In genomic region chr18:13183790-13184189, GRCh38 we compare ENCODE assay signal across 20 cellular contexts. TPM values are rescaled to one million over a fixed set of nuclear protein-coding genes. Genes with fewer than 3 reads are reported as not detected.
A peak's percentile ranks its signal among the peaks of the same experiment; 100 is the strongest.
DNase-seq lines count a peak whose midpoint lies in the region; ATAC-seq and TF ChIP-seq lines count a peak whose summit lies in the region.
"Had no signal": no experiment of that assay in that cellular context is flagged by ENCODE, and none has a peak within 500 bp of the region (broad histone marks: within the 10 kb centered on the region; RNA-seq: fewer than 3 reads in every experiment).

No MANE protein-coding gene starts in this region.

- peak in 6 of 7 donors; percentile 40 to 73 (median 60) for DNase-seq in adrenal gland
- no peak for DNase-seq in fibroblast of villous mesenchyme (ENCODE audit: low read depth)
- DNase-seq in right cardiac atrium, result peak in 1 of 3 donors; percentile 48
- peak; percentile 33 to 42 for DNase-seq in thyroid gland
- no peak for DNase-seq in PC-3
- no peak for DNase-seq in hepatic stellate cell (ENCODE audit: low spot score)
- DNase-seq in mucosa of descending colon, result no peak
- DNase-seq: BE2C; DMS53; GDM1; KBM-7; MM.1S; NCI-H1048; NCI-H1436; NCI-H187 treated with DMSO at 0.1 percent for 48 hours; NCI-H69; NK-92 treated with Interleukin-12 subunit alpha and Interleukin-12 subunit beta, amount 100 ng/mL, for 24 hours; SJCRH30 had no signal

- H3K4me1 ChIP-seq in adrenal gland (replicated peaks in 1 of 2) (no peaks in the 10 kb centered on the region), right cardiac atrium (ENCODE audit: control insufficient read depth, insufficient read depth, low read length) (no peaks in the 10 kb centered on the region), thyroid gland (peaks cover 10 to 11% of the 10 kb centered on the region in 2 donors), PC-3 (ENCODE audit: insufficient read depth, low read length) (no peaks in the 10 kb centered on the region), mucosa of descending colon (ENCODE audit: low read depth) (peaks cover 15% of the 10 kb centered on the region)
- H3K4me1 ChIP-seq: BE2C, SJCRH30 had no signal

- H3K27me3 ChIP-seq in adrenal gland, result no peaks in the 10 kb centered on the region
- no peaks in the 10 kb centered on the region for H3K27me3 ChIP-seq in right cardiac atrium (ENCODE audit: control insufficient read depth, insufficient read depth)
- H3K27me3 ChIP-seq in thyroid gland, result no peaks in the 10 kb centered on the region
- peaks cover 82% of the 10 kb centered on the region for H3K27me3 ChIP-seq in PC-3 (ENCODE audit: low read length)
- H3K27me3 ChIP-seq: BE2C, SJCRH30 had no signal

- H3K27ac ChIP-seq in adrenal gland (no peak overlapping the region), right cardiac atrium (ENCODE audit: low read length) (no peak overlapping the region), thyroid gland (no peak overlapping the region), PC-3 (ENCODE audit: low read length) (no peak overlapping the region)
- H3K27ac ChIP-seq: SJCRH30 had no signal

- POLR2A ChIA-PET in PC-3 (lab: Charles Lee; ENCODE audit: unreplicated experiment), result no interaction called here

- H3K9me2 ChIP-seq in PC-3 (replicated peaks; ENCODE audit: low read length), result no peaks in the 10 kb centered on the region

- H2AFZ ChIP-seq in PC-3 (ENCODE audit: low read length), result no peak overlapping the region

- no peaks in the 10 kb centered on the region for H4K20me1 ChIP-seq in PC-3 (ENCODE audit: low read length)

- BruUV-seq in PC-3 (replicated peaks; lab: Mats Ljungman, UMichigan), result no TSS peak

- ATAC-seq in right cardiac atrium (peak; percentile 50 to 59), PC-3 (no peak), mucosa of descending colon (no peak)
- ATAC-seq: Panc1 had no signal

- H3K36me3 ChIP-seq in adrenal gland (replicated peaks in 1 of 2), result no peaks in the 10 kb centered on the region
- no peaks in the 10 kb centered on the region for H3K36me3 ChIP-seq in thyroid gland
- H3K36me3 ChIP-seq in PC-3 (ENCODE audit: low read depth, low read length), result no peaks in the 10 kb centered on the region
- H3K36me3 ChIP-seq in mucosa of descending colon (ENCODE audit: low read depth), result peaks cover 4% of the 10 kb centered on the region
- H3K36me3 ChIP-seq: BE2C, SJCRH30 had no signal

- WGBS in adrenal gland, 4 donors, result 73 to 81% (median 76%) methylated on average over 7 to 8 of the region's 8 CpGs
- WGBS in right cardiac atrium, result 76% methylated on average over 8 of the region's 8 CpGs
- WGBS in thyroid gland, 2 donors, result 70 to 82% methylated on average over 8 of the region's 8 CpGs

- intact Hi-C loops in adrenal gland (cut with DNase I) (no loop called here), right cardiac atrium (cut with DNase I) (no loop called here), thyroid gland (cut with DNase I) (no loop called here), PC-3 (cut with micrococcal nuclease) (no loop called here), mucosa of descending colon (cut with DNase I, micrococcal nuclease) (no loop called here)

- no peak overlapping the region for H3K4me2 ChIP-seq in PC-3 (ENCODE audit: low read length)

- H3K9ac ChIP-seq in PC-3 (ENCODE audit: low read length), result no peak overlapping the region

- CTCF ChIA-PET in PC-3 (lab: Charles Lee), result no interaction called here

- no peaks in the 10 kb centered on the region for H3F3A ChIP-seq in PC-3 (ENCODE audit: low read length, unreplicated experiment)

- H3K4me3 ChIP-seq in adrenal gland, result no peak overlapping the region
- H3K4me3 ChIP-seq in fibroblast of villous mesenchyme (ENCODE audit: low read depth, low read length), result peak overlapping the region; percentile 16
- H3K4me3 ChIP-seq in right cardiac atrium (ENCODE audit: low read length), result no peak overlapping the region
- no peak overlapping the region for H3K4me3 ChIP-seq in thyroid gland (replicated peaks in 1 of 3)
- H3K4me3 ChIP-seq in PC-3 (ENCODE audit: low read length), result no peak overlapping the region
- no peak overlapping the region for H3K4me3 ChIP-seq in mucosa of descending colon
- H3K4me3 ChIP-seq: SJCRH30 had no signal

- H3K79me2 ChIP-seq in PC-3 (ENCODE audit: low read length), result no peaks in the 10 kb centered on the region

- TF ChIP-seq CTCF in adrenal gland (IDR thresholded peaks at IDR 0.05), result no peak
- no peak for TF ChIP-seq CTCF in fibroblast of villous mesenchyme (IDR thresholded peaks at IDR 0.05; ENCODE audit: insufficient read depth, low read depth, low read length)
- TF ChIP-seq CTCF in thyroid gland (IDR thresholded peaks at IDR 0.05), result no peak
- no peak for TF ChIP-seq CTCF in PC-3 (conservative IDR thresholded peaks at IDR 0.05; ENCODE audit: low read depth, low read length)
- TF ChIP-seq CTCF in mucosa of descending colon (IDR thresholded peaks at IDR 0.05), result no peak

- H3K9me3 ChIP-seq in adrenal gland (replicated peaks in 1 of 3) (no peaks in the 10 kb centered on the region), right cardiac atrium (ENCODE audit: control insufficient read depth, low read length) (no peaks in the 10 kb centered on the region), thyroid gland (no peaks in the 10 kb centered on the region), PC-3 (ENCODE audit: low read length) (no peaks in the 10 kb centered on the region), mucosa of descending colon (no peaks in the 10 kb centered on the region)
- H3K9me3 ChIP-seq: BE2C, SJCRH30 had no signal

- no peak for TF ChIP-seq POLR2A in adrenal gland (IDR thresholded peaks at IDR 0.05)
- TF ChIP-seq POLR2A in thyroid gland (IDR thresholded peaks at IDR 0.05), result no peak

RNA-seq across cellular contexts. Expression of gene LDLRAD4, which starts 34.8 kb away (rescaled TPM):
- total RNA-seq in adrenal gland, result 10 to 100 TPM; 26.1 to 64.5 (median 47.7) TPM
- 10 to 100 TPM in 1 of 3 donors, 1 to 10 TPM in 2; 3.9 to 16.6 (median 8.9) TPM for polyA plus RNA-seq in adrenal gland
- 0.43 and 0.97 TPM in 2 replicates for total RNA-seq in fibroblast of villous mesenchyme
- total RNA-seq in right cardiac atrium, result 100 to 1,000 TPM in 1 of 4 donors, 10 to 100 TPM in 3; 46.6 to 159 (median 70.0) TPM
- 25.7 TPM for polyA plus RNA-seq in right cardiac atrium
- total RNA-seq in thyroid gland, result 10 to 100 TPM; 23.7 to 35.7 (median 29.7) TPM
- not detected in 2 replicates for total RNA-seq in PC-3 (2014; rRNA removed)
- total RNA-seq in mucosa of descending colon, result 10 to 100 TPM; 36.8 to 41.0 (median 37.4) TPM
- total RNA-seq: NCI-H460 had no signal

Comparison
In these comparisons a context has a peak if more than half of its experiments do, and no peak if none do; other contexts are left out.
1. DNase-seq: peak in adrenal gland (6 of 7) and thyroid gland (2 of 2); none in fibroblast of villous mesenchyme (single experiment), PC-3 (single experiment), hepatic stellate cell (single experiment) and mucosa of descending colon (0 of 3).
2. ATAC-seq: peak in right cardiac atrium (2 of 2); none in PC-3 (single experiment) and mucosa of descending colon (single experiment).
3. RNA of gene LDLRAD4, which starts 34.8 kb away (total RNA-seq): 46.6 to 159 TPM in right cardiac atrium, 26.1 to 64.5 TPM in adrenal gland, 36.8 to 41.0 TPM in mucosa of descending colon and 23.7 to 35.7 TPM in thyroid gland; 0.43 to 0.97 TPM in fibroblast of villous mesenchyme and not detected in PC-3; every median in the first group is over 10 times any median in the second.